In genomic region chr15:66149871-66150270, GRCh38 we compare ENCODE assay signal across 19 cellular contexts.
DNase-seq lines count a peak whose midpoint lies in the region; ATAC-seq and TF ChIP-seq lines count a peak whose summit lies in the region.
"Had no signal": no experiment of that assay in that cellular context is flagged by ENCODE, and none has a peak within 500 bp of the region (broad histone marks: within the 10 kb centered on the region; RNA-seq: fewer than 3 reads in every experiment).

No MANE protein-coding gene starts in this region.

- H3K4me2 ChIP-seq in DOHH2 (ENCODE audit: low read length) (peak overlapping the region; percentile 98), OCI-LY7 (ENCODE audit: low read length) (peak overlapping the region; percentile 67; the same call in 1 of the 2 replicates)
- H3K4me2 ChIP-seq: BLaER1 had no signal

- no peaks in the 10 kb centered on the region for H3K9me3 ChIP-seq in DOHH2 (ENCODE audit: control insufficient read depth, insufficient read depth, low read length)
- H3K9me3 ChIP-seq in OCI-LY7 (ENCODE audit: low read length) = no peaks in the 10 kb centered on the region
- H3K9me3 ChIP-seq: BLaER1, Caco-2, HAP-1 had no signal

- CTCF ChIA-PET in OCI-LY7 (lab: Charles Lee; ENCODE audit: unreplicated experiment) = no interaction called here

- TF ChIP-seq CTCF in DOHH2 (IDR thresholded peaks at IDR 0.05; ENCODE audit: low read depth, low read length, poor library complexity, severe bottlenecking) (no peak), OCI-LY7 (conservative IDR thresholded peaks at IDR 0.05; ENCODE audit: low read length) (no peak)

- H3K27ac ChIP-seq in DOHH2 (ENCODE audit: low read depth, low read length) = peak overlapping the region; percentile 100
- H3K27ac ChIP-seq in OCI-LY7 (ENCODE audit: low read depth, low read length, poor library complexity, severe bottlenecking) = no peak overlapping the region
- H3K27ac ChIP-seq: 22Rv1, BLaER1, C4-2B had no signal

- peak overlapping the region; percentile 81 for H3K4me3 ChIP-seq in DOHH2 (ENCODE audit: low read length)
- H3K4me3 ChIP-seq in OCI-LY7 (ENCODE audit: low read depth, low read length, poor library complexity, severe bottlenecking) = no peak overlapping the region
- H3K4me3 ChIP-seq: BLaER1, HAP-1 had no signal

- H3K27me3 ChIP-seq in DOHH2 (ENCODE audit: control insufficient read depth, low read length) = no peaks in the 10 kb centered on the region
- H3K27me3 ChIP-seq: BLaER1 had no signal

- BruUV-seq in OCI-LY7 (replicated peaks; lab: Mats Ljungman, UMichigan) = no TSS peak

- ATAC-seq in HG02852 (IDR thresholded peaks at IDR 0.05; ENCODE audit: unreplicated experiment) (no peak), HG02981 (IDR thresholded peaks at IDR 0.05; ENCODE audit: unreplicated experiment) (no peak), HG02642 (IDR thresholded peaks at IDR 0.05; ENCODE audit: poor library complexity, unreplicated experiment) (no peak)
- ATAC-seq: CD8-positive, alpha-beta T cell had no signal

- intact Hi-C loops in OCI-LY7 (cut with micrococcal nuclease; ENCODE audit: unreplicated experiment) = loop anchor here (10.0 kb wide), 1 partner anchor 205 kb away; the partner anchor contains the start of gene TIPIN

- H3K9me2 ChIP-seq in DOHH2 (replicated peaks; ENCODE audit: control insufficient read depth, low read length) (no peaks in the 10 kb centered on the region), OCI-LY7 (ENCODE audit: insufficient read depth, low read length) (no peaks in the 10 kb centered on the region)

- H4K20me1 ChIP-seq in DOHH2 (ENCODE audit: control insufficient read depth, insufficient read depth, low read depth, low read length) (peaks cover 13% of the 10 kb centered on the region), OCI-LY7 (ENCODE audit: insufficient read depth, low read length) (no peaks in the 10 kb centered on the region)
- H4K20me1 ChIP-seq: BLaER1 had no signal

- no peak for DNase-seq in OCI-LY7 (ENCODE audit: low spot score)
- DNase-seq in astrocyte of the hippocampus (ENCODE audit: low read depth, low spot score) = peak; percentile 67
- DNase-seq in retina = peak; percentile 51
- DNase-seq: Caco-2; CD4-positive, CD25-positive, alpha-beta regulatory T cell; CD8-positive, alpha-beta T cell; DMS153; DND-41; GF-D8; GOT3; HFFc6 had no signal

- H3K79me2 ChIP-seq in DOHH2 (ENCODE audit: control insufficient read depth, low read length) (peaks cover 89% of the 10 kb centered on the region), OCI-LY7 (ENCODE audit: insufficient read depth, low read depth, low read length) (no peaks in the 10 kb centered on the region)

- POLR2A ChIA-PET in OCI-LY7 (lab: Charles Lee) = no interaction called here

- H3K4me1 ChIP-seq in DOHH2 (ENCODE audit: control insufficient read depth, low read length) = peaks cover 98% of the 10 kb centered on the region
- H3K4me1 ChIP-seq in OCI-LY7 (ENCODE audit: insufficient read depth, low read length, poor library complexity, severe bottlenecking) = peaks cover 70% of the 10 kb centered on the region
- H3K4me1 ChIP-seq: Caco-2, HAP-1 had no signal

- H2AFZ ChIP-seq in OCI-LY7 (ENCODE audit: low read length) = no peak overlapping the region

- peaks cover 17% of the 10 kb centered on the region for H3F3A ChIP-seq in DOHH2 (ENCODE audit: control insufficient read depth, insufficient read depth)

- H3K36me3 ChIP-seq in DOHH2 (ENCODE audit: control insufficient read depth, low read length) (peaks cover 88% of the 10 kb centered on the region), OCI-LY7 (ENCODE audit: insufficient read depth, low read length) (no peaks in the 10 kb centered on the region)
- H3K36me3 ChIP-seq: BLaER1, HAP-1 had no signal
